Comparison of ENCODE assay signal across 20 cellular contexts in the genomic region with DNA sequence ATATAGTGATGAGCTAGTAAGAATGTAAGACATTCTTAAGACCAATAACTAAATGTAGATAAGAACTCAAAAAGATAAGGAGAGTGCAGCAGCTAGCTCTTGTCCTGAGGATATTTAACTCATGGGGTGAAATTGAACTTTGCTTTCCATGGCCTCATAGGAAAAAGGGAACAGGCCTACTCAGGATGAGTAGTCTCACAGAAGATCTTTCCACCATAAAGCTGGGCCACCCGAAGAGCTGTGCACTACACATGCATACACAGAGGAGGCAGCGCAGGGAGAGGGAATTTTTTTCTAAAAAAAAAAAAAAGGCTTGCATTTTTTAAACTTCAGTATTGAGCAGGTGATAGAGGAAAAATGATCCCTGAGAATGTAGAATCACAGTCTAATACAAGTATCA. TPM values are rescaled to one million over a fixed set of nuclear protein-coding genes. Genes with fewer than 3 reads are reported as not detected.
DNase-seq lines count a peak whose midpoint lies in the region; ATAC-seq and TF ChIP-seq lines count a peak whose summit lies in the region.
"Had no signal": no experiment of that assay in that cellular context is flagged by ENCODE, and none has a peak within 500 bp of the region (broad histone marks: within the 10 kb centered on the region; RNA-seq: fewer than 3 reads in every experiment).

No MANE protein-coding gene starts in this region.

- intact Hi-C loops in HCT116 (cut with micrococcal nuclease) (no loop called here), PC-3 (cut with micrococcal nuclease) (no loop called here)

- H2AFZ ChIP-seq in HCT116 (ENCODE audit: low read depth, low read length, poor library complexity, severe bottlenecking) (no peak overlapping the region), PC-3 (ENCODE audit: low read length) (no peak overlapping the region), neural progenitor cell (replicated peaks) (no peak overlapping the region)

- no peaks in the 10 kb centered on the region for H3K9me3 Mint-ChIP-seq in neural progenitor cell
- H3K9me3 Mint-ChIP-seq: CD4-positive, CD25-positive, alpha-beta regulatory T cell had no signal

- RAD21 ChIA-PET in HCT116 (lab: Charles Lee; ENCODE audit: low non-redundant PET in 1 of 2, low total read pairs in 2 of 2, uncharacterized antibody in 2 of 2, unreplicated experiment in 2 of 2): no interaction called here

- H3K27ac Mint-ChIP-seq in neural progenitor cell: no peak overlapping the region
- H3K27ac Mint-ChIP-seq: CD4-positive, CD25-positive, alpha-beta regulatory T cell had no signal

- CTCF ChIA-PET in HCT116 (lab: Charles Lee): interaction anchor here (0.7 to 1.2 kb wide), 3 partner anchors 8 to 123 kb away, joined by 3 to 6 read pairs (median 3); no protein-coding TSS in a partner anchor
- CTCF ChIA-PET in PC-3 (lab: Charles Lee): interaction anchor here (0.7 kb wide), 1 partner anchor 265 kb away, joined by 4 read pairs; no protein-coding TSS in a partner anchor

- TF ChIP-seq CTCF in HCT116 (IDR thresholded peaks at IDR 0.05 in 2 of 3, conservative IDR thresholded peaks at IDR 0.05 in 1 of 3; ENCODE audit: borderline replicate concordance in 1 of 3, insufficient read depth in 1 of 3, low read depth in 2 of 3, low read length in 2 of 3) (peak in 2 of 3 experiments; percentile 7 to 48; a peak in 2 of 6 replicates), PC-3 (conservative IDR thresholded peaks at IDR 0.05; ENCODE audit: low read depth, low read length) (peak; percentile 19; the same call in 1 of the 2 replicates), choroid plexus epithelial cell (conservative IDR thresholded peaks at IDR 0.05; ENCODE audit: low read depth, low read length) (peak; percentile 8), neural progenitor cell (IDR thresholded peaks at IDR 0.05) (peak; percentile 14)

- H3K9ac ChIP-seq in HCT116 (ENCODE audit: low read length) (no peak overlapping the region), PC-3 (ENCODE audit: low read length) (no peak overlapping the region), neural progenitor cell (no peak overlapping the region)
- H3K9ac ChIP-seq: SK-N-SH had no signal

- no peaks in the 10 kb centered on the region for H3K36me3 ChIP-seq in HCT116 (ENCODE audit: control insufficient read depth in 1 of 2, insufficient read depth in 2 of 2, low read length in 2 of 2)
- H3K36me3 ChIP-seq in PC-3 (ENCODE audit: low read depth, low read length): no peaks in the 10 kb centered on the region
- no peaks in the 10 kb centered on the region for H3K36me3 ChIP-seq in neural progenitor cell

- H3K4me2 ChIP-seq in HCT116 (ENCODE audit: low read length): no peak overlapping the region
- no peak overlapping the region for H3K4me2 ChIP-seq in PC-3 (ENCODE audit: low read length)
- H3K4me2 ChIP-seq in neural progenitor cell: no peak overlapping the region
- H3K4me2 ChIP-seq: SK-N-SH had no signal

- no peak overlapping the region for H3K4me3 Mint-ChIP-seq in neural progenitor cell
- H3K4me3 Mint-ChIP-seq: CD4-positive, CD25-positive, alpha-beta regulatory T cell had no signal

- H3K9me2 ChIP-seq in HCT116 (ENCODE audit: insufficient read depth) (no peaks in the 10 kb centered on the region), PC-3 (replicated peaks; ENCODE audit: low read length) (no peaks in the 10 kb centered on the region)
- H3K9me2 ChIP-seq: SK-N-SH had no signal

- DNase-seq in HCT116 (ENCODE audit: low read depth, low spot score) (no peak), PC-3 (no peak), choroid plexus epithelial cell (ENCODE audit: low read depth) (no peak), neural progenitor cell (ENCODE audit: low spot score) (peak; percentile 15)
- DNase-seq: CD4-positive, CD25-positive, alpha-beta regulatory T cell; COR-L47; DMS 273 treated with DMSO at 0.1 percent for 48 hours; KG1; NCI-H1694; NCI-H2081; NCI-H2171; NCI-H526; RPMI8226; SHP77 treated with DMSO at 0.1 percent for 48 hours; SK-N-SH had no signal

- H3K79me2 ChIP-seq in HCT116 (ENCODE audit: insufficient read depth, low read length) (no peaks in the 10 kb centered on the region), PC-3 (ENCODE audit: low read length) (no peaks in the 10 kb centered on the region), neural progenitor cell (ENCODE audit: low read depth) (no peaks in the 10 kb centered on the region)

- BruUV-seq in HCT116 (replicated peaks; lab: Mats Ljungman, UMichigan): no TSS peak
- BruUV-seq in PC-3 (replicated peaks; lab: Mats Ljungman, UMichigan): no TSS peak

- no peak for TF ChIP-seq RAD21 in HCT116 (IDR thresholded peaks at IDR 0.05; ENCODE audit: low read depth)

- no peaks in the 10 kb centered on the region for H3F3A ChIP-seq in PC-3 (ENCODE audit: low read length, unreplicated experiment)
- H3F3A ChIP-seq in neural progenitor cell (ENCODE audit: low read depth): no peaks in the 10 kb centered on the region

- POLR2A ChIA-PET in HCT116 (lab: Charles Lee) (interaction anchor here (0.5 kb wide), 1 partner anchor 11 kb away, joined by 5 read pairs; no protein-coding TSS in a partner anchor), PC-3 (lab: Charles Lee; ENCODE audit: unreplicated experiment) (no interaction called here)

- H4K20me1 ChIP-seq in HCT116 (ENCODE audit: insufficient read depth) (no peaks in the 10 kb centered on the region), PC-3 (ENCODE audit: low read length) (no peaks in the 10 kb centered on the region), neural progenitor cell (ENCODE audit: low read depth) (no peaks in the 10 kb centered on the region)

- H3K4me3 ChIP-seq in HCT116 (replicated peaks in 1 of 2; ENCODE audit: low read depth in 1 of 2, low read length in 2 of 2) (no peak overlapping the region), PC-3 (ENCODE audit: low read length) (no peak overlapping the region), choroid plexus epithelial cell (ENCODE audit: low read depth, low read length) (no peak overlapping the region), neural progenitor cell (no peak overlapping the region)

- H3K4me1 Mint-ChIP-seq in neural progenitor cell: no peaks in the 10 kb centered on the region
- H3K4me1 Mint-ChIP-seq: CD4-positive, CD25-positive, alpha-beta regulatory T cell had no signal

- H3K36me3 Mint-ChIP-seq in neural progenitor cell: no peaks in the 10 kb centered on the region

- H3K27me3 ChIP-seq in HCT116 (ENCODE audit: insufficient read depth, low read length) (no peaks in the 10 kb centered on the region), PC-3 (ENCODE audit: low read length) (no peaks in the 10 kb centered on the region), neural progenitor cell (no peaks in the 10 kb centered on the region)

- H3K9me3 ChIP-seq in HCT116 (ENCODE audit: control insufficient read depth in 1 of 2, insufficient read depth in 1 of 2, low read depth in 1 of 2, low read length in 2 of 2) (no peaks in the 10 kb centered on the region), PC-3 (ENCODE audit: low read length) (no peaks in the 10 kb centered on the region), neural progenitor cell (ENCODE audit: low read depth) (no peaks in the 10 kb centered on the region)
- H3K9me3 ChIP-seq: SK-N-SH had no signal

- ATAC-seq in HCT116 (peak; percentile 65), PC-3 (no peak), HG03175 (IDR thresholded peaks at IDR 0.05; ENCODE audit: unreplicated experiment) (no peak), GM21717 (IDR thresholded peaks at IDR 0.05; ENCODE audit: unreplicated experiment) (no peak), GM21390 (IDR thresholded peaks at IDR 0.05; ENCODE audit: unreplicated experiment) (no peak)

- H3K27ac ChIP-seq in HCT116 (ENCODE audit: low read depth, low read length) (no peak overlapping the region), PC-3 (ENCODE audit: low read length) (no peak overlapping the region), neural progenitor cell (no peak overlapping the region)

- peaks cover 2% of the 10 kb centered on the region for H3K27me3 Mint-ChIP-seq in neural progenitor cell (ENCODE audit: insufficient read depth, low read depth)
- H3K27me3 Mint-ChIP-seq: CD4-positive, CD25-positive, alpha-beta regulatory T cell had no signal

- H3K4me1 ChIP-seq in HCT116 (ENCODE audit: control insufficient read depth in 1 of 2, insufficient read depth in 2 of 2, low read length in 2 of 2) (no peaks in the 10 kb centered on the region), PC-3 (ENCODE audit: insufficient read depth, low read length) (no peaks in the 10 kb centered on the region), neural progenitor cell (no peaks in the 10 kb centered on the region)

- TF ChIP-seq POLR2A in HCT116 (IDR thresholded peaks at IDR 0.05; ENCODE audit: borderline replicate concordance, extremely low read depth, insufficient read depth, insufficient read length): no peak

TF ChIP-seq in HCT116, 20 proteins besides CTCF, POLR2A, EP300 and RAD21 (continues in another document):
- TF ChIP-seq MAX (IDR thresholded peaks at IDR 0.05): no peak
- TF ChIP-seq EZH2 (IDR thresholded peaks at IDR 0.05): no peak
- no peak for TF ChIP-seq SIN3A (IDR thresholded peaks at IDR 0.05; ENCODE audit: low read depth)
- TF ChIP-seq, protein P1, sequence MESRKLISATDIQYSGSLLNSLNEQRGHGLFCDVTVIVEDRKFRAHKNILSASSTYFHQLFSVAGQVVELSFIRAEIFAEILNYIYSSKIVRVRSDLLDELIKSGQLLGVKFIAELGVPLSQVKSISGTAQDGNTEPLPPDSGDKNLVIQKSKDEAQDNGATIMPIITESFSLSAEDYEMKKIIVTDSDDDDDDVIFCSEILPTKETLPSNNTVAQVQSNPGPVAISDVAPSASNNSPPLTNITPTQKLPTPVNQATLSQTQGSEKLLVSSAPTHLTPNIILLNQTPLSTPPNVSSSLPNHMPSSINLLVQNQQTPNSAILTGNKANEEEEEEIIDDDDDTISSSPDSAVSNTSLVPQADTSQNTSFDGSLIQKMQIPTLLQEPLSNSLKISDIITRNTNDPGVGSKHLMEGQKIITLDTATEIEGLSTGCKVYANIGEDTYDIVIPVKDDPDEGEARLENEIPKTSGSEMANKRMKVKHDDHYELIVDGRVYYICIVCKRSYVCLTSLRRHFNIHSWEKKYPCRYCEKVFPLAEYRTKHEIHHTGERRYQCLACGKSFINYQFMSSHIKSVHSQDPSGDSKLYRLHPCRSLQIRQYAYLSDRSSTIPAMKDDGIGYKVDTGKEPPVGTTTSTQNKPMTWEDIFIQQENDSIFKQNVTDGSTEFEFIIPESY (IDR thresholded peaks at IDR 0.05; ENCODE audit: extremely low read depth, insufficient replicate concordance, low read length): no peak
- TF ChIP-seq JUND (IDR thresholded peaks at IDR 0.05): no peak
- no peak for TF ChIP-seq SP1 (IDR thresholded peaks at IDR 0.05; ENCODE audit: low read depth)
- no peak for TF ChIP-seq ELF1 (IDR thresholded peaks at IDR 0.05; ENCODE audit: borderline replicate concordance, low read depth)
- no peak for TF ChIP-seq POLR2AphosphoS5 (IDR thresholded peaks at IDR 0.05; ENCODE audit: low read depth, low read length)
- TF ChIP-seq SRF (IDR thresholded peaks at IDR 0.05; ENCODE audit: low read depth): no peak
- no peak for TF ChIP-seq ZFX (IDR thresholded peaks at IDR 0.05)

RNA-seq across cellular contexts. Expression of gene CFAP300, which starts 59.9 kb away (rescaled TPM):
- total RNA-seq in HCT116 (2021; ENCODE audit: unreplicated experiment) (not detected), PC-3 (2014; rRNA removed) (3.2 and 3.9 TPM in 2 replicates), neural progenitor cell (ENCODE audit: low replicate concordance) (3.5 and 15.2 TPM in 2 replicates)
- not detected in 2 replicates for polyA plus RNA-seq in HCT116 (2012)
- total RNA-seq: CD4-positive, CD25-positive, alpha-beta regulatory T cell; G401; OCI-LY7 had no signal
- polyA plus RNA-seq: CD4-positive, CD25-positive, alpha-beta regulatory T cell had no signal
